8 cellular contexts compared by ENCODE assay signal in genomic region chr4:69617083-69617694, GRCh38. TPM values are rescaled to one million over a fixed set of nuclear protein-coding genes. Genes with fewer than 3 reads are reported as not detected.
DNase-seq lines count a peak whose midpoint lies in the region; ATAC-seq and TF ChIP-seq lines count a peak whose summit lies in the region.

No MANE protein-coding gene starts in this region.

- no peaks in the 10 kb centered on the region for H4K20me1 ChIP-seq in Loucy (ENCODE audit: insufficient read depth, low read length, poor library complexity, severe bottlenecking)

- H3K9me2 ChIP-seq in Loucy (replicated peaks; ENCODE audit: low read depth, low read length): no peaks in the 10 kb centered on the region

- H3K4me1 ChIP-seq in Loucy (ENCODE audit: insufficient read depth, low read length, poor library complexity, severe bottlenecking) (no peaks in the 10 kb centered on the region), body of pancreas (no peaks in the 10 kb centered on the region)

- no peak overlapping the region for H3K9ac ChIP-seq in Loucy (ENCODE audit: low read depth, low read length, poor library complexity, severe bottlenecking)

- H3K4me2 ChIP-seq in Loucy (ENCODE audit: low read depth, low read length, poor library complexity, severe bottlenecking): peak overlapping the region; percentile 21

- H3K36me3 ChIP-seq in Loucy (ENCODE audit: insufficient read depth, low read length) (no peaks in the 10 kb centered on the region), body of pancreas (replicated peaks in 1 of 2; ENCODE audit: insufficient read depth in 1 of 2, low read depth in 2 of 2) (no peaks in the 10 kb centered on the region)

- H3F3A ChIP-seq in Loucy (ENCODE audit: low read depth): no peaks in the 10 kb centered on the region

- H3K79me2 ChIP-seq in Loucy (ENCODE audit: insufficient read depth, low read length): no peaks in the 10 kb centered on the region

- intact Hi-C loops in body of pancreas (cut with DNase I): no loop called here

- H3K9me3 ChIP-seq in Loucy (ENCODE audit: insufficient read depth, low read depth, low read length): no peaks in the 10 kb centered on the region
- H3K9me3 ChIP-seq in body of pancreas: no peaks in the 10 kb centered on the region

- no peak overlapping the region for H3K4me3 Mint-ChIP-seq in nephron

- peak; percentile 67 for TF ChIP-seq CTCF in Loucy (conservative IDR thresholded peaks at IDR 0.05; ENCODE audit: low read length)
- TF ChIP-seq CTCF in body of pancreas (IDR thresholded peaks at IDR 0.05): peak in 6 of 7 experiments; percentile 36 to 65 (median 50)
- peak; percentile 67 to 86 (median 72) for TF ChIP-seq CTCF in nephron (IDR thresholded peaks at IDR 0.05; ENCODE audit: unreplicated experiment in 3 of 3)

- H3K27me3 ChIP-seq in Loucy (ENCODE audit: insufficient read depth, low read length, poor library complexity, severe bottlenecking): no peaks in the 10 kb centered on the region
- H3K27me3 ChIP-seq in body of pancreas: no peaks in the 10 kb centered on the region

- H2AFZ ChIP-seq in Loucy (ENCODE audit: low read length): no peak overlapping the region

- 46 to 50% methylated on average over 6 of the region's 6 CpGs for WGBS in body of pancreas, 2 donors

- peak; percentile 47 for ATAC-seq in body of pancreas
- ATAC-seq in HG03135 (IDR thresholded peaks at IDR 0.05; ENCODE audit: unreplicated experiment): no peak
- no peak for ATAC-seq in GM19023 (IDR thresholded peaks at IDR 0.05; ENCODE audit: unreplicated experiment)

- no peak for TF ChIP-seq POLR2A in body of pancreas (IDR thresholded peaks at IDR 0.05)

- H3K9me3 Mint-ChIP-seq in nephron: peaks cover 5% of the 10 kb centered on the region

- no peak overlapping the region for H3K27ac ChIP-seq in body of pancreas

- no peaks in the 10 kb centered on the region for H3K27me3 Mint-ChIP-seq in nephron (ENCODE audit: low read depth)

- H3K4me3 ChIP-seq in Loucy (ENCODE audit: low read length, poor library complexity, severe bottlenecking) (no peak overlapping the region), body of pancreas (no peak overlapping the region)

- peak; percentile 20 for DNase-seq in GM03348 (ENCODE audit: low spot score)
- peak in 1 of 4 donors; percentile 3 for DNase-seq in body of pancreas
- DNase-seq in GF-D8 (lab: John Stamatoyannopoulos, UW): no peak
- DNase-seq in cortex of kidney (lab: John Stamatoyannopoulos, UW): no peak

- no peaks in the 10 kb centered on the region for H3K36me3 Mint-ChIP-seq in nephron (ENCODE audit: low read depth)

- H3K27ac Mint-ChIP-seq in nephron: no peak overlapping the region

- H3K4me1 Mint-ChIP-seq in nephron: no peaks in the 10 kb centered on the region

RNA-seq across cellular contexts. Expression of gene UGT2A2, which starts 22.3 kb away (rescaled TPM):
- total RNA-seq in body of pancreas: not detected

RNA-seq across cellular contexts. Expression of gene UGT2A1, which starts 35.9 kb away (rescaled TPM):
- not detected for total RNA-seq in body of pancreas
